In genomic region chr6:28137458-28138020, GRCh38 we compare ENCODE assay signal across 8 cellular contexts. TPM values are rescaled to one million over a fixed set of nuclear protein-coding genes. Genes with fewer than 3 reads are reported as not detected.
DNase-seq lines count a peak whose midpoint lies in the region; ATAC-seq and TF ChIP-seq lines count a peak whose summit lies in the region.

No MANE protein-coding gene starts in this region.

- peak overlapping the region; percentile 88 to 91 for H3K27ac ChIP-seq in liver (ENCODE audit: low read depth in 1 of 2, low read length in 2 of 2)
- peak overlapping the region; percentile 93 to 96 for H3K27ac ChIP-seq in testis

- WGBS in liver = 3% methylated on average over 7 of the region's 7 CpGs
- WGBS in testis, 2 donors = 1% methylated on average over 7 of the region's 7 CpGs

- H3K9me3 ChIP-seq in liver (ENCODE audit: control insufficient read depth in 4 of 4, low read length in 3 of 4) = no peaks in the 10 kb centered on the region
- no peaks in the 10 kb centered on the region for H3K9me3 ChIP-seq in testis

- TF ChIP-seq CTCF in GM12864 (IDR thresholded peaks at IDR 0.05; ENCODE audit: low read depth, low read length, missing control alignments) (no peak), cardiac fibroblast (IDR thresholded peaks at IDR 0.05; ENCODE audit: low read depth, low read length) (no peak), liver (IDR thresholded peaks at IDR 0.05; ENCODE audit: low read depth, low read length, missing input control) (no peak), testis (IDR thresholded peaks at IDR 0.05) (no peak)

- TF ChIP-seq RAD21 in liver (IDR thresholded peaks at IDR 0.05) = no peak

- H3K4me3 ChIP-seq in GM12864 (ENCODE audit: low read depth, low read length) (peak overlapping the region; percentile 58), cardiac fibroblast (replicated peaks in 1 of 2; ENCODE audit: low read depth in 2 of 2, low read length in 2 of 2) (peak overlapping the region; percentile 60 to 79), liver (ENCODE audit: low read depth in 1 of 3, low read length in 3 of 3) (peak overlapping the region; percentile 64 to 86 (median 85)), testis (peak overlapping the region; percentile 93 to 94)

- no peaks in the 10 kb centered on the region for H3K27me3 ChIP-seq in liver (ENCODE audit: control insufficient read depth in 4 of 4, insufficient read depth in 4 of 4, low read length in 3 of 4)
- no peaks in the 10 kb centered on the region for H3K27me3 ChIP-seq in testis

- H3K9ac ChIP-seq in liver (ENCODE audit: low read depth in 1 of 2, low read length in 2 of 2) = peak overlapping the region; percentile 90 to 96

- H3K4me1 ChIP-seq in liver (ENCODE audit: control insufficient read depth in 4 of 4, insufficient read depth in 4 of 4, low read length in 3 of 4) (peaks cover 2 to 32% (median 19%) of the 10 kb centered on the region in 4 donors), testis (peaks cover 14% of the 10 kb centered on the region)

- intact Hi-C loops in testis (cut with DNase I; ENCODE audit: low total_unique reads) = no loop called here

- no peaks in the 10 kb centered on the region for H3K36me3 ChIP-seq in liver (ENCODE audit: control insufficient read depth in 4 of 4, insufficient read depth in 3 of 4, low read depth in 1 of 4, low read length in 3 of 4)
- no peaks in the 10 kb centered on the region for H3K36me3 ChIP-seq in testis (ENCODE audit: low read depth, missing control alignments)

- peak; percentile 25 for ATAC-seq in HG02852 (IDR thresholded peaks at IDR 0.05; ENCODE audit: unreplicated experiment)

- DNase-seq in GM12864 (ENCODE audit: low read depth) (no peak), SK-N-DZ (ENCODE audit: low spot score) (peak; percentile 21), cardiac fibroblast (ENCODE audit: low read depth in 2 of 2) (peak; percentile 21 to 51), testis (no peak), NCI-H2196 treated with DMSO at 0.1 percent for 48 hours (lab: John Stamatoyannopoulos, UW; ENCODE audit: unreplicated experiment) (no peak), H4 (ENCODE audit: low spot score) (no peak)

- TF ChIP-seq POLR2A in testis (IDR thresholded peaks at IDR 0.05) = no peak

TF ChIP-seq in liver, 16 proteins besides CTCF, POLR2A, EP300 and RAD21:
- TF ChIP-seq JUND (IDR thresholded peaks at IDR 0.05) = no peak
- TF ChIP-seq ZBTB33 (IDR thresholded peaks at IDR 0.05) = no peak
- no peak for TF ChIP-seq FOXA1 (IDR thresholded peaks at IDR 0.05)
- no peak for TF ChIP-seq TAF1 (conservative IDR thresholded peaks at IDR 0.05)
TF ChIP-seq in liver: peak in this region for 0.

RNA-seq across cellular contexts. Expression of gene ZKSCAN8, which starts 4.1 kb away (rescaled TPM):
- polyA plus RNA-seq in SK-N-DZ (2014; cell fraction: cytosol; rRNA removed) = 14.7 and 19.1 TPM in 2 replicates
- polyA plus RNA-seq in SK-N-DZ (2014; cell fraction: nucleus; rRNA removed) = 19.2 and 29.8 TPM in 2 replicates
- total RNA-seq in liver = 10 to 100 TPM; 11.0 to 13.4 TPM
- polyA plus RNA-seq in liver = 1 to 10 TPM; 2.4 to 2.6 TPM
- total RNA-seq in testis = 10 to 100 TPM; 34.1 to 36.4 TPM
- polyA plus RNA-seq in testis (ENCODE audit: insufficient read depth, low read depth, low replicate concordance) = 20.9 TPM
- 7.4 and 10.1 TPM in 2 replicates for total RNA-seq in H4 (2014; rRNA removed; shearing (Covaris generic))

RNA-seq across cellular contexts. Expression of gene ZSCAN16, which starts 13.1 kb away (rescaled TPM):
- polyA plus RNA-seq in SK-N-DZ (2014; cell fraction: cytosol; rRNA removed) = 7.7 and 9.3 TPM in 2 replicates
- polyA plus RNA-seq in SK-N-DZ (2014; cell fraction: nucleus; rRNA removed) = 11.4 and 13.5 TPM in 2 replicates
- total RNA-seq in liver (1 to 10 TPM; 1.5 to 3.5 TPM), testis (1 to 10 TPM; 3.5 to 4.4 TPM)
- polyA plus RNA-seq in liver (1 to 10 TPM; 1.9 to 3.4 TPM), testis (ENCODE audit: insufficient read depth, low read depth, low replicate concordance) (3.6 TPM)
- total RNA-seq in H4 (2014; rRNA removed; shearing (Covaris generic)) = 3.5 and 9.9 TPM in 2 replicates

RNA-seq across cellular contexts. Expression of gene ZNF165, which starts 57.2 kb away (rescaled TPM):
- polyA plus RNA-seq in SK-N-DZ (2014; cell fraction: cytosol; rRNA removed) = 1.4 and 1.7 TPM in 2 replicates
- polyA plus RNA-seq in SK-N-DZ (2014; cell fraction: nucleus; rRNA removed) = 0.76 and 1.0 TPM in 2 replicates
- total RNA-seq in liver (1 to 10 TPM in 1 of 2 donors, under 1 TPM in 1; 0.51 to 1.3 TPM), testis (10 to 100 TPM in 1 of 2 donors, 1 to 10 TPM in 1; 9.2 to 17.9 TPM)
- polyA plus RNA-seq in liver (under 1 TPM; 0.54 to 0.62 TPM), testis (ENCODE audit: insufficient read depth, low read depth, low replicate concordance) (23.2 TPM)
- 0.16 and 1.2 TPM in 2 replicates for total RNA-seq in H4 (2014; rRNA removed; shearing (Covaris generic))

Comparison
In these comparisons a context has a peak if more than half of its experiments do, and no peak if none do; other contexts are left out.
1. DNase-seq: peak in SK-N-DZ (single experiment) and cardiac fibroblast (2 of 2); none in GM12864 (single experiment), testis (single experiment), NCI-H2196 treated with DMSO at 0.1 percent for 48 hours (single experiment) and H4 (single experiment).
2. Peak in every context shown above with its lines, with median percentiles within 50 percentile points of each other: H3K4me3 ChIP-seq.